In genomic region chr12:31965090-31965489, GRCh38 we compare ENCODE assay signal across 12 cellular contexts. TPM values are rescaled to one million over a fixed set of nuclear protein-coding genes. Genes with fewer than 3 reads are reported as not detected.
DNase-seq lines count a peak whose midpoint lies in the region; TF ChIP-seq lines count a peak whose summit lies in the region.
"Had no signal": no experiment of that assay in that cellular context is flagged by ENCODE, and none has a peak within 500 bp of the region (broad histone marks: within the 10 kb centered on the region; RNA-seq: fewer than 3 reads in every experiment).

No MANE protein-coding gene starts in this region.

- no peak overlapping the region for H3K9ac ChIP-seq in neural progenitor cell

- H4K20me1 ChIP-seq in neural progenitor cell (ENCODE audit: low read depth), result peaks cover 27% of the 10 kb centered on the region

- H3K4me3 Mint-ChIP-seq in immature natural killer cell, result peak overlapping the region; percentile 65 to 92 (median 76)
- no peak overlapping the region for H3K4me3 Mint-ChIP-seq in neural progenitor cell

- H3K27me3 ChIP-seq in neural progenitor cell, result no peaks in the 10 kb centered on the region

- H3K9me3 Mint-ChIP-seq in immature natural killer cell (peaks cover 0 to 3% (median 0%) of the 10 kb centered on the region in 6 donors), neural progenitor cell (peaks cover 49% of the 10 kb centered on the region)

- H3K79me2 ChIP-seq in neural progenitor cell (ENCODE audit: low read depth), result peaks cover 98% of the 10 kb centered on the region

- H3K27me3 Mint-ChIP-seq in immature natural killer cell (ENCODE audit: low read depth in 3 of 3), result peaks cover 0 to 3% (median 2%) of the 10 kb centered on the region in 3 donors
- H3K27me3 Mint-ChIP-seq in neural progenitor cell (ENCODE audit: insufficient read depth, low read depth), result no peaks in the 10 kb centered on the region

- peaks cover 29% of the 10 kb centered on the region for H3F3A ChIP-seq in neural progenitor cell (ENCODE audit: low read depth)

- no peak overlapping the region for H2AFZ ChIP-seq in neural progenitor cell (replicated peaks)

- H3K4me1 Mint-ChIP-seq in immature natural killer cell, result peaks cover 94 to 99% of the 10 kb centered on the region in 2 donors
- H3K4me1 Mint-ChIP-seq in neural progenitor cell, result peaks cover 23% of the 10 kb centered on the region

- H3K4me1 ChIP-seq in neural progenitor cell, result peaks cover 29% of the 10 kb centered on the region

- no peak overlapping the region for H3K27ac ChIP-seq in neural progenitor cell

- H3K27ac Mint-ChIP-seq in immature natural killer cell (peak overlapping the region; percentile 74 to 90 (median 86)), neural progenitor cell (no peak overlapping the region)

- no peaks in the 10 kb centered on the region for H3K9me3 ChIP-seq in neural progenitor cell (ENCODE audit: low read depth)

- H3K36me3 ChIP-seq in neural progenitor cell, result peaks cover 16% of the 10 kb centered on the region

- TF ChIP-seq CTCF in neural progenitor cell (IDR thresholded peaks at IDR 0.05), result no peak

- no peak overlapping the region for H3K4me2 ChIP-seq in neural progenitor cell

- no peak overlapping the region for H3K4me3 ChIP-seq in neural progenitor cell

- peaks cover 40 to 56% (median 42%) of the 10 kb centered on the region in 3 donors for H3K36me3 Mint-ChIP-seq in immature natural killer cell
- H3K36me3 Mint-ChIP-seq in neural progenitor cell, result peaks cover 64% of the 10 kb centered on the region

- peak; percentile 17 for DNase-seq in stimulated activated CD4-positive, alpha-beta T cell treated with anti-CD3 and anti-CD28 coated beads, Interleukin-1b, Interleukin-23, amount 100 ng/mL, for 48 hours
- no peak for DNase-seq in stimulated activated CD4-positive, alpha-beta T cell treated with anti-CD3 and anti-CD28 coated beads, Interleukin-12 subunit alpha, Interleukin-12 subunit beta, amount 100 ng/mL, for 4 hours
- DNase-seq in activated CD4-positive, alpha-beta T cell treated with anti-CD3 and anti-CD28 coated beads, Interleukin-2, amount 50 U/mL, for 4 hours, result peak; percentile 11 to 19
- peak in 1 of 3 donors; percentile 15 for DNase-seq in immature natural killer cell
- no peak for DNase-seq in D341Med (ENCODE audit: low spot score)
- no peak for DNase-seq in neural progenitor cell (ENCODE audit: low spot score)
- DNase-seq in NCI-H446 treated with DMSO at 0.1 percent for 48 hours (lab: John Stamatoyannopoulos, UW), result no peak
- DNase-seq in NCI-H526 treated with DMSO at 0.1 percent for 48 hours (lab: John Stamatoyannopoulos, UW), result no peak
- DNase-seq: AML-193, GDM1, NCI-H2081, nucleus accumbens had no signal

RNA-seq across cellular contexts. Expression of gene RESF1, which starts 5.9 kb away (rescaled TPM):
- polyA plus RNA-seq in immature natural killer cell, result 100 to 1,000 TPM in 1 of 3 donors, 10 to 100 TPM in 2; 42.0 to 225 (median 59.6) TPM
- total RNA-seq in neural progenitor cell (ENCODE audit: low replicate concordance), result 88.1 and 113 TPM in 2 replicates

Comparison
In these comparisons a context has a peak if more than half of its experiments do, and no peak if none do; other contexts are left out.
1. DNase-seq: peak in stimulated activated CD4-positive, alpha-beta T cell treated with anti-CD3 and anti-CD28 coated beads, Interleukin-1b, Interleukin-23, amount 100 ng/mL, for 48 hours (single experiment) and activated CD4-positive, alpha-beta T cell treated with anti-CD3 and anti-CD28 coated beads, Interleukin-2, amount 50 U/mL, for 4 hours (2 of 2); none in stimulated activated CD4-positive, alpha-beta T cell treated with anti-CD3 and anti-CD28 coated beads, Interleukin-12 subunit alpha, Interleukin-12 subunit beta, amount 100 ng/mL, for 4 hours (single experiment), D341Med (single experiment), neural progenitor cell (single experiment), NCI-H446 treated with DMSO at 0.1 percent for 48 hours (single experiment) and NCI-H526 treated with DMSO at 0.1 percent for 48 hours (single experiment).